In the genomic region with DNA sequence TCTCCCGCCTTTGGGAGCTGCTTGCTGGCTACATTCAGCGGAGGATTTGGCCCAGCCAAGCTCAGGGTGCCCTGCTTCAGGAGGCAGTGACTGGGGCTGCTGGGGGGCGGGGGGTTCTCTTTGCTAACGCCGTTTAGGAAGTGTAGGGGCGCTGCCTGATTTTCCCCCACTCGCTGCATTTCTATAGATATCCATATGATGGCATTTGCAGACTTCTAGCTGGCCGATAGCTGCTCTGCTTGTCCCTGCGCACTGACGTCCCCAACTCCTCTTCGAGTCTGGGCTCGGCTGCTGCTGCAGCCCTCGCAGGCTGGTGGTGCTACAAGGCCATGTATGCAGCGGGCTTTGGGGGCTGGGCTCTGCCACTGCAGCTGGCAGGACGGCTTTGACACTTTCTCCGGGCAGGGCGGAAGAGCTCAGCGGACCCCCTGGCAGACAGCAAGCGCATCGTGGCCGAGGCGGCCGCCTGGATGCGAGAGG, we compare ENCODE assay signal across 8 cellular contexts. TPM values are rescaled to one million over a fixed set of nuclear protein-coding genes. Genes with fewer than 3 reads are reported as not detected.
DNase-seq lines count a peak whose midpoint lies in the region; ATAC-seq and TF ChIP-seq lines count a peak whose summit lies in the region.

No MANE protein-coding gene starts in this region.

- no peaks in the 10 kb centered on the region for H3K9me3 ChIP-seq in tibial nerve

- no peak for TF ChIP-seq POLR2A in tibial nerve (IDR thresholded peaks at IDR 0.05)

- no peaks in the 10 kb centered on the region for H3K36me3 ChIP-seq in tibial nerve

- 1 to 2% methylated on average over 23 to 24 of the region's 24 CpGs for WGBS in tibial nerve, 2 donors

- H3K4me3 ChIP-seq in astrocyte of the spinal cord (ENCODE audit: low read depth, low read length): peak overlapping the region; percentile 52
- H3K4me3 ChIP-seq in tibial nerve: peak overlapping the region; percentile 30 to 74 (median 60)

- ATAC-seq in GM18870 (IDR thresholded peaks at IDR 0.05; ENCODE audit: unreplicated experiment) (no peak), GM19035 (IDR thresholded peaks at IDR 0.05; ENCODE audit: unreplicated experiment) (no peak)

- TF ChIP-seq EP300 in tibial nerve (IDR thresholded peaks at IDR 0.05): peak in 1 of 2 donors; percentile 37

- H3K27me3 ChIP-seq in tibial nerve: peaks cover 0 to 37% of the 10 kb centered on the region in 2 donors

- H3K4me1 ChIP-seq in tibial nerve: peaks cover 0 to 24% (median 3%) of the 10 kb centered on the region in 4 donors

- DNase-seq in COLO668 (lab: John Stamatoyannopoulos, UW; ENCODE audit: unreplicated experiment) (peak; percentile 11), NCI-H146 (lab: John Stamatoyannopoulos, UW) (peak; percentile 92), astrocyte of the spinal cord (ENCODE audit: low read depth, low spot score) (peak; percentile 70), kidney glomerular epithelial cell (lab: John Stamatoyannopoulos, UW) (peak; percentile 70), tibial nerve (ENCODE audit: low spot score in 2 of 2) (peak in 1 of 2 donors; percentile 43)
- DNase-seq in NK-92 treated with Interleukin-12 subunit alpha and Interleukin-12 subunit beta, amount 100 ng/mL, for 24 hours (lab: John Stamatoyannopoulos, UW): no peak

- TF ChIP-seq CTCF in astrocyte of the spinal cord (IDR thresholded peaks at IDR 0.05; ENCODE audit: low read depth, low read length) (peak; percentile 63), tibial nerve (IDR thresholded peaks at IDR 0.05) (peak; percentile 14 to 62 (median 58))

- in situ Hi-C loops in astrocyte of the spinal cord (cut with HindIII; ENCODE audit: low sequenced_read_pairs): no loop called here

- peak overlapping the region in 3 of 4 donors; percentile 47 to 94 (median 50) for H3K27ac ChIP-seq in tibial nerve

RNA-seq across cellular contexts. Expression of gene LRFN5, which starts 3.1 kb away (rescaled TPM):
- total RNA-seq in tibial nerve: 10 to 100 TPM in 3 of 4 donors, 1 to 10 TPM in 1; 8.0 to 72.6 (median 10.7) TPM
